Comparison of ENCODE assay signal across 8 cellular contexts in the genomic region with DNA sequence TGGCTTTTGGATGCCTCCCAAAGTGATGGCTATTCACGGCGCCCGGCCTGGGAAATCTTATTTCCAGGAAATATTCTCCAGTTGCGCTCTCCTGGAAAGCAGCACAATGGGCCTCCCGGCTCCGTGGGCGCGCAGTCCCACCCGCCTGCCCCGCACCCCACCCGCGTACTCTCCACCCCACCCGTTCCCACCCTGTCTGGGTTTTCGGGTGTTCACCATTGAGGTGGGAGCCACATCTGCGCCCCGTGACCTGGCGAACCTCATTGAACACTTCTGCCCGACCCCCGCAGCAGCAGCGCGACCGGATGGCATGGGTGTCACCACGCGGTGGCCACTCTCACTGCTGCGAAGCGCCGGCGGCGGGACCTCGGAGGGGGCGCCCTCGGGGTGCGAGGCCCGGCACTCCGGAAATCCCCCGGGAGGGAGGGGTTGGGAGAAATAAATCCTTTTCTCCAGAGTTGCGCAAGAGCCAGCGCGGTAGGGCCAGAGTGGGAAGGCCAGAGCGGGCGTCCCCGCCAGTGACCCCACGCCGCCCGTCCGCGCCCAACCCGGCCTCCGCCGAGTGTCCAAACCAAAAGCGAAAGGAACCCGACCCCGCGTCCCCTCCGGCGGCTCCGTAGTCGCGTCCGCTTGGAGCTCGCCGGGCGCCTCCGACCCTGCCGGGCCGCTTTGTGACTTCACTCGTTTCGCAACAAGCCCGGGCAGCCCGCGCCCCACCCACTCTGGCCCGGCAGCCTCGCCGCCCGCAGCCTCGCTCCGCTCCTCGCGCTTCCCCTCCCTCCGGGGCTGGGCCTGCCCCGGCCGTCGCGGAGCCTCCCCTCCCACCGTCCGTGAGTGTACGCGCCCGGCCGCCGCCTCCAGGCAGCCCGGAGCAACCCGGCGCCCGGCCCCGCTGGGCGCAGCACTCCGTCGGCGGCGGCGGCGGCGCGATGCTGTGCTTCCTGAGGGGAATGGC. TPM values are rescaled to one million over a fixed set of nuclear protein-coding genes. Genes with fewer than 3 reads are reported as not detected.
DNase-seq lines count a peak whose midpoint lies in the region; ATAC-seq and TF ChIP-seq lines count a peak whose summit lies in the region.

A gene with protein sequence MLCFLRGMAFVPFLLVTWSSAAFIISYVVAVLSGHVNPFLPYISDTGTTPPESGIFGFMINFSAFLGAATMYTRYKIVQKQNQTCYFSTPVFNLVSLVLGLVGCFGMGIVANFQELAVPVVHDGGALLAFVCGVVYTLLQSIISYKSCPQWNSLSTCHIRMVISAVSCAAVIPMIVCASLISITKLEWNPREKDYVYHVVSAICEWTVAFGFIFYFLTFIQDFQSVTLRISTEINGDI (plus strand): TSS at position 720 of the 955 bp plus-strand sequence. CDS start 210 bp downstream, at position 930.

- H3K27me3 ChIP-seq in HL-60 (ENCODE audit: insufficient read depth, poor library complexity, severe bottlenecking): no peaks in the 10 kb centered on the region
- no peaks in the 10 kb centered on the region for H3K27me3 ChIP-seq in stomach

- peak; percentile 79 for ATAC-seq in GM19463 (IDR thresholded peaks at IDR 0.05; ENCODE audit: unreplicated experiment)

- peak within 1 kb of the TSS; percentile 83 for H3K4me3 Mint-ChIP-seq in neural crest cell

- H3K9me3 Mint-ChIP-seq in neural crest cell: no peaks in the 10 kb centered on the region

- peaks cover 14% of the 10 kb centered on the region for H3K27me3 Mint-ChIP-seq in neural crest cell (ENCODE audit: low read depth)

- no peaks in the 10 kb centered on the region for H3K9me3 ChIP-seq in stomach

- WGBS in stomach, 5 donors: 1 to 2% (median 1%) methylated on average over 39 to 105 of the region's 105 CpGs

- POLR2A ChIA-PET in RWPE1 (lab: Yijun Ruan, JAX; ENCODE audit: low non-redundant PET): interaction anchor here (0.6 to 0.7 kb wide), 2 partner anchors 24 to 1541 kb away, joined by 3 to 4 read pairs; no protein-coding TSS in a partner anchor

- CTCF ChIA-PET in RWPE1 (lab: Yijun Ruan, JAX): no interaction called here

- H3K4me1 ChIP-seq in stomach: peaks cover 8 to 57% (median 30%) of the 10 kb centered on the region in 4 donors

- H3K36me3 ChIP-seq in stomach: no peaks in the 10 kb centered on the region

- DNase-seq in DMS 273 (lab: John Stamatoyannopoulos, UW; ENCODE audit: unreplicated experiment): peak; percentile 80
- peak; percentile 78 to 89 for DNase-seq in HL-60 (ENCODE audit: low read depth in 1 of 2, low spot score in 1 of 2)
- peak; percentile 84 for DNase-seq in RWPE1 (ENCODE audit: low spot score)
- peak; percentile 60 for DNase-seq in activated gamma-delta T cell treated with anti-CD3 and anti-CD28 coated beads, Interleukin-2, amount 50 U/mL, for 16 hours (ENCODE audit: low read depth)
- peak; percentile 94 to 98 for DNase-seq in foreskin fibroblast
- peak; percentile 63 for DNase-seq in neural crest cell (ENCODE audit: low read depth, low spot score)
- peak; percentile 94 for DNase-seq in stomach

- H3K4me3 ChIP-seq in HL-60 (replicated peaks; ENCODE audit: insufficient read depth, low read length) (peak within 1 kb of the TSS; percentile 78), foreskin fibroblast (ENCODE audit: low read depth in 1 of 2, low read length in 2 of 2) (peak within 1 kb of the TSS; percentile 93 to 100), stomach (peak within 1 kb of the TSS; percentile 68 to 92 (median 74))

- peaks cover 7% of the 10 kb centered on the region for H3K4me1 Mint-ChIP-seq in neural crest cell

- no peak for TF ChIP-seq EP300 in stomach (IDR thresholded peaks at IDR 0.05)

- H3K36me3 Mint-ChIP-seq in neural crest cell (ENCODE audit: low read depth): no peaks in the 10 kb centered on the region

- peak in 2 of 4 donors; percentile 53 for TF ChIP-seq POLR2A in stomach (IDR thresholded peaks at IDR 0.05)

- H3K27ac Mint-ChIP-seq in neural crest cell (ENCODE audit: unreplicated experiment): peak within 1 kb of the TSS; percentile 57

- H3K27ac ChIP-seq in HL-60 (replicated peaks) (peak within 1 kb of the TSS; percentile 88), RWPE1 (peak within 1 kb of the TSS; percentile 90), stomach (peak within 1 kb of the TSS; percentile 94 to 99 (median 98))

- intact Hi-C loops in stomach (cut with DNase I; ENCODE audit: low total_unique reads): no loop called here

- no peak for TF ChIP-seq CTCF in HL-60 (IDR thresholded peaks at IDR 0.05; ENCODE audit: insufficient read depth, low read length)
- no peak; the same call in 1 of the 2 replicates for TF ChIP-seq CTCF in RWPE1 (conservative IDR thresholded peaks at IDR 0.05; ENCODE audit: low read depth)
- TF ChIP-seq CTCF in foreskin fibroblast (IDR thresholded peaks at IDR 0.05; ENCODE audit: low read depth, low read length): no peak
- TF ChIP-seq CTCF in neural crest cell (conservative IDR thresholded peaks at IDR 0.05): no peak
- peak in 1 of 7 experiments; percentile 11 for TF ChIP-seq CTCF in stomach (IDR thresholded peaks at IDR 0.05)

RNA-seq across cellular contexts. Expression of the gene that starts here (rescaled TPM):
- total RNA-seq in neural crest cell: 3.4 and 4.7 TPM in 2 replicates
- 10 to 100 TPM in 3 of 5 donors, 1 to 10 TPM in 1, under 1 TPM in 1; 0.89 to 71.8 (median 16.5) TPM for total RNA-seq in stomach
- polyA plus RNA-seq in stomach: 10 to 100 TPM in 2 of 3 donors, 1 to 10 TPM in 1; 8.2 to 16.3 (median 10.8) TPM

Comparison
In these comparisons a context has a peak if more than half of its experiments do, and no peak if none do; other contexts are left out.
1. Peak in every context shown above with its lines: DNase-seq, ATAC-seq, H3K4me3 ChIP-seq and H3K27ac ChIP-seq.